In the genomic region with DNA sequence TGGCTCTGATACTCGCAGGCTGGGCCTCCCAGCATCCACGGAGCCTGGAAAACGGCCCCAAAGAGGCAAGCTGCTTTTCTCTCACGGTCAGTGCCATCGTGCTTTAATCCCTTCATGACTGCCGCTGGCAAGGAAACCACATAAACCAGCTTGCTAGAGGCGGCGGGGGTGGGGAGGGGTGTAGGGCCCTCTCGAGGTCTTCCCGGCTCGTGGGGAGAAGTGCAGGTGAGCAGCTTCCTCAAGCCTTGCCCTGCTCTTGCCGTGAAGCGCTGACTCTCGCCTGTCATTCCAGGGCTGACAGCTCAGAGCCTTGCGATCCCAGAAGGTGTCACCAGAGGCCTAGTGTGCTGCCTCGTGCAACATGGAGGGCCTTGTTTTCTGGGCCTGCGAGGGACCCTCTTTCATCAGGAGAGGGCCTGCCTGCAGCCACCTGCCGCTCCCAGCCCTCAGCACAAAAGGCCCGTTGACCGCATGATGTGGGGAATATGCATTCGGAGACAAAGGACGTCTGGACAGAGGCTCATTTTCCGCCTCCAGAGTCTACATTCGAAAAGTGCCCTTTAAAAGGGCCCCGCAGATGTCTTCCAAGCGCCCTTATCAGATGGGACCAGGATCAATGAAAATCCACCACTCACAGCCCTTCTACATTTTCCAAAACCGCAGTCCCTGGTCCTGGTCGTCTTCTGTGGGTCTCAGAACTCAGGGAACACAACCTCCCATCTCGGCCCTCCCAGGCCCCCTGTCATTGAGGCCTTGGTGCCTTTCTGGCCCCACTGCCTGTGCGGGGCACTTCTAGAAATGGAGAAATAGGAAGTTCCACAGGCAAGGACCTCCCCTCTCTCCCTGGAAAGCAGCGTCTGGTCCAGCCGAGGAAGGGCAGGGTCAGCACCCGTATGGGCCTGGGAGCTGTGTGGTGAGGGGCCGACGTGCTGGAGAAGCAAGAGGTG, we compare ENCODE assay signal across 11 cellular contexts. TPM values are rescaled to one million over a fixed set of nuclear protein-coding genes. Genes with fewer than 3 reads are reported as not detected.
A peak's percentile ranks its signal among the peaks of the same experiment; 100 is the strongest.
DNase-seq lines count a peak whose midpoint lies in the region; ATAC-seq and TF ChIP-seq lines count a peak whose summit lies in the region.
"Had no signal": no experiment of that assay in that cellular context is flagged by ENCODE, and none has a peak within 500 bp of the region (broad histone marks: within the 10 kb centered on the region; RNA-seq: fewer than 3 reads in every experiment).

No MANE protein-coding gene starts in this region.

- H4K20me1 ChIP-seq in hepatocyte (ENCODE audit: insufficient read depth, poor library complexity, severe bottlenecking): peaks cover 20% of the 10 kb centered on the region

- H3K27ac ChIP-seq in HEK293 (ENCODE audit: extremely low read depth, low read depth, low read length) (no peak overlapping the region), hepatocyte (peak overlapping the region; percentile 72)
- H3K27ac ChIP-seq: HL-60 had no signal

- H3K79me2 ChIP-seq in hepatocyte: peaks cover 30% of the 10 kb centered on the region

- no peak overlapping the region for H3K4me2 ChIP-seq in hepatocyte
- no peak overlapping the region for H3K4me2 ChIP-seq in skeletal muscle satellite cell (ENCODE audit: low read length)

- ATAC-seq in GM21526 (IDR thresholded peaks at IDR 0.05; ENCODE audit: low FRiP score, unreplicated experiment) (no peak), GM21723 (IDR thresholded peaks at IDR 0.05; ENCODE audit: unreplicated experiment) (no peak), GM21786 (IDR thresholded peaks at IDR 0.05; ENCODE audit: unreplicated experiment) (no peak)

- CTCF ChIA-PET in HEK293 (lab: Yijun Ruan, JAX): interaction anchor here (0.5 to 1.5 kb wide), 8 partner anchors 11 to 500 kb away, joined by 3 to 5 read pairs (median 3); no protein-coding TSS in a partner anchor

- H3K36me3 ChIP-seq in HEK293 (ENCODE audit: control insufficient read depth in 2 of 2, insufficient read depth in 1 of 2, low read length in 2 of 2) (peaks cover 5 to 88% of the 10 kb centered on the region in 2 experiments; a peak in 2 of 3 replicates), hepatocyte (replicated peaks; ENCODE audit: insufficient read depth, low read depth) (no peaks in the 10 kb centered on the region), skeletal muscle satellite cell (ENCODE audit: insufficient read depth, low read length) (peaks cover 77% of the 10 kb centered on the region)

- H3K9me3 ChIP-seq in HEK293 (ENCODE audit: control insufficient read depth, insufficient read depth, low read depth, low read length): no peaks in the 10 kb centered on the region
- no peaks in the 10 kb centered on the region for H3K9me3 ChIP-seq in hepatocyte (ENCODE audit: low read depth)
- no peaks in the 10 kb centered on the region for H3K9me3 ChIP-seq in skeletal muscle satellite cell (replicated peaks; ENCODE audit: low read length)

- peak; percentile 82 for DNase-seq in astrocyte of the hippocampus (ENCODE audit: low read depth, low spot score)
- no peak for DNase-seq in hepatocyte (ENCODE audit: low spot score)
- no peak for DNase-seq in stimulated activated CD4-positive, alpha-beta T cell treated with anti-CD3 and anti-CD28 coated beads, Interleukin-2, amount 100 ng/mL, for 24 hours
- DNase-seq: kidney glomerular epithelial cell, SHP77 treated with DMSO at 0.1 percent for 48 hours had no signal

- WGBS in hepatocyte (ENCODE audit: low lambda C conversion rate, missing lambda C conversion rate): 74% methylated on average over 35 of the region's 35 CpGs

- no peak overlapping the region for H2AFZ ChIP-seq in hepatocyte

- H3K9ac ChIP-seq in skeletal muscle satellite cell (ENCODE audit: low read depth, low read length): peak overlapping the region; percentile 50

- no peaks in the 10 kb centered on the region for H3K9me2 ChIP-seq in hepatocyte (replicated peaks; ENCODE audit: insufficient read depth)

- H3K27me3 ChIP-seq in hepatocyte: no peaks in the 10 kb centered on the region
- no peaks in the 10 kb centered on the region for H3K27me3 ChIP-seq in skeletal muscle satellite cell (ENCODE audit: control insufficient read depth, insufficient read depth, low read length)

- H3K4me3 ChIP-seq in HEK293 (ENCODE audit: low read depth, low read length) (no peak overlapping the region), hepatocyte (no peak overlapping the region), skeletal muscle satellite cell (ENCODE audit: low read length) (no peak overlapping the region)

- TF ChIP-seq CTCF in HEK293 (tag by site-specific recombination; IDR thresholded peaks at IDR 0.05) (0 out of 2 replicates have a peak, but pooled peaks have one; percentile 21), hepatocyte (IDR thresholded peaks at IDR 0.05; ENCODE audit: poor library complexity) (peak; percentile 10)

- POLR2A ChIA-PET in HEK293 (lab: Yijun Ruan, JAX): no interaction called here

- H3K4me1 ChIP-seq in HEK293 (ENCODE audit: control insufficient read depth, insufficient read depth, low read length) (no peaks in the 10 kb centered on the region), hepatocyte (ENCODE audit: insufficient read depth) (no peaks in the 10 kb centered on the region), skeletal muscle satellite cell (ENCODE audit: control insufficient read depth, insufficient read depth, low read length) (peaks cover 12% of the 10 kb centered on the region)

TF ChIP-seq in HEK293, 187 proteins besides CTCF, POLR2A, EP300 and RAD21:
- no peak for TF ChIP-seq SALL2 (tag by site-specific recombination; IDR thresholded peaks at IDR 0.05; ENCODE audit: borderline replicate concordance)
- TF ChIP-seq ZNF571 (tag by site-specific recombination; IDR thresholded peaks at IDR 0.05): no peak
- peak; percentile 36 for TF ChIP-seq ZNF654 (tag by site-specific recombination; IDR thresholded peaks at IDR 0.05; ENCODE audit: low read depth)
- TF ChIP-seq, protein P1, sequence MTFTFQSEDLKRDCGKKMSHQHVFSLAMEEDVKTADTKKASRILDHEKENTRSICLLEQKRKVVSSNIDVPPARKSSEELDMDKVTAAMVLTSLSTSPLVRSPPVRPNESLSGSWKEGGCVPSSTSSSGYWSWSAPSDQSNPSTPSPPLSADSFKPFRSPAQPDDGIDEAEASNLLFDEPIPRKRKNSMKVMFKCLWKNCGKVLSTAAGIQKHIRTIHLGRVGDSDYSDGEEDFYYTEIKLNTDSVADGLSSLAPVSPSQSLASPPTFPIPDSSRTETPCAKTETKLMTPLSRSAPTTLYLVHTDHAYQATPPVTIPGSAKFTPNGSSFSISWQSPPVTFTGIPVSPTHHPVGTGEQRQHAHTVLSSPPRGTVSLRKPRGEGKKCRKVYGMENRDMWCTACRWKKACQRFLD (tag by site-specific recombination; IDR thresholded peaks at IDR 0.05): no peak

RNA-seq across cellular contexts. Expression of a gene that starts 58.7 kb away (rescaled TPM):
- 25.1 and 30.0 TPM in 2 replicates for total RNA-seq in hepatocyte
- 7.9 and 10.7 TPM in 2 replicates for polyA plus RNA-seq in hepatocyte
- total RNA-seq in skeletal muscle satellite cell (2012; rRNA removed): 12.5 and 13.7 TPM in 2 replicates
